Comparison of ENCODE assay signal across 19 cellular contexts in genomic region chr11:22681281-22681812, GRCh38. TPM values are rescaled to one million over a fixed set of nuclear protein-coding genes. Genes with fewer than 3 reads are reported as not detected.
DNase-seq lines count a peak whose midpoint lies in the region; ATAC-seq lines count a peak whose summit lies in the region.
"Had no signal": no experiment of that assay in that cellular context is flagged by ENCODE, and none has a peak within 500 bp of the region (broad histone marks: within the 10 kb centered on the region; RNA-seq: fewer than 3 reads in every experiment).

No MANE protein-coding gene starts in this region.

- peak; percentile 70 for ATAC-seq in GM18873 (IDR thresholded peaks at IDR 0.05; ENCODE audit: low FRiP score, unreplicated experiment)
- ATAC-seq in GM21737 (IDR thresholded peaks at IDR 0.05; ENCODE audit: unreplicated experiment): peak; percentile 64
- ATAC-seq in HG03342 (IDR thresholded peaks at IDR 0.05; ENCODE audit: unreplicated experiment): peak; percentile 58
- peak; percentile 26 for ATAC-seq in left lobe of liver
- ATAC-seq in activated CD8-positive, alpha-beta T cell treated with anti-CD3 and anti-CD28 coated beads, Interleukin-2, amount 10 ng/mL, durations not matched to agents 7 days and 5 days: no peak
- ATAC-seq: right cardiac atrium had no signal

- H3K4me3 Mint-ChIP-seq in T-helper 2 cell treated with Interferon-gamma antibody and Interleukin-4, amounts not matched to agents 5 μg/mL and 100 μg/mL, for 36 hours: no peak overlapping the region
- H3K4me3 Mint-ChIP-seq in activated CD8-positive, alpha-beta T cell treated with anti-CD3 and anti-CD28 coated beads, Interleukin-2, amount 10 ng/mL, durations not matched to agents 7 days and 5 days: no peak overlapping the region
- H3K4me3 Mint-ChIP-seq: activated naive CD8-positive, alpha-beta T cell had no signal

- no peaks in the 10 kb centered on the region for H3K36me3 Mint-ChIP-seq in T-helper 2 cell treated with Interferon-gamma antibody and Interleukin-4, amounts not matched to agents 5 μg/mL and 100 μg/mL, for 36 hours (ENCODE audit: low read depth)
- no peaks in the 10 kb centered on the region for H3K36me3 Mint-ChIP-seq in activated CD8-positive, alpha-beta T cell treated with anti-CD3 and anti-CD28 coated beads, Interleukin-2, amount 10 ng/mL, durations not matched to agents 7 days and 5 days (ENCODE audit: low read depth)
- H3K36me3 Mint-ChIP-seq: activated naive CD8-positive, alpha-beta T cell had no signal

- peaks cover 7% of the 10 kb centered on the region for H3K27me3 Mint-ChIP-seq in T-helper 2 cell treated with Interferon-gamma antibody and Interleukin-4, amounts not matched to agents 5 μg/mL and 100 μg/mL, for 36 hours (ENCODE audit: low read depth)
- H3K27me3 Mint-ChIP-seq in activated CD8-positive, alpha-beta T cell treated with anti-CD3 and anti-CD28 coated beads, Interleukin-2, amount 10 ng/mL, durations not matched to agents 7 days and 5 days (ENCODE audit: low read depth): peaks cover 3% of the 10 kb centered on the region

- no peaks in the 10 kb centered on the region for H3K9me3 Mint-ChIP-seq in T-helper 2 cell treated with Interferon-gamma antibody and Interleukin-4, amounts not matched to agents 5 μg/mL and 100 μg/mL, for 36 hours
- H3K9me3 Mint-ChIP-seq in activated CD8-positive, alpha-beta T cell treated with anti-CD3 and anti-CD28 coated beads, Interleukin-2, amount 10 ng/mL, durations not matched to agents 7 days and 5 days (ENCODE audit: insufficient read depth): no peaks in the 10 kb centered on the region

- CTCF ChIA-PET in activated CD8-positive, alpha-beta T cell treated with anti-CD3 and anti-CD28 coated beads, Interleukin-2, amount 10 ng/mL, durations not matched to agents 7 days and 5 days (lab: Charles Lee): interaction anchor here (1.4 kb wide), 1 partner anchor 107 kb away, joined by 3 read pairs; no protein-coding TSS in a partner anchor

- H3K4me1 Mint-ChIP-seq in T-helper 2 cell treated with Interferon-gamma antibody and Interleukin-4, amounts not matched to agents 5 μg/mL and 100 μg/mL, for 36 hours (ENCODE audit: low read depth): no peaks in the 10 kb centered on the region
- H3K4me1 Mint-ChIP-seq in activated CD8-positive, alpha-beta T cell treated with anti-CD3 and anti-CD28 coated beads, Interleukin-2, amount 10 ng/mL, durations not matched to agents 7 days and 5 days (ENCODE audit: low read depth): no peaks in the 10 kb centered on the region

- POLR2A ChIA-PET in activated CD8-positive, alpha-beta T cell treated with anti-CD3 and anti-CD28 coated beads, Interleukin-2, amount 10 ng/mL, durations not matched to agents 7 days and 5 days (lab: Charles Lee): no interaction called here

- no peak overlapping the region for H3K27ac Mint-ChIP-seq in T-helper 2 cell treated with Interferon-gamma antibody and Interleukin-4, amounts not matched to agents 5 μg/mL and 100 μg/mL, for 36 hours
- no peak overlapping the region for H3K27ac Mint-ChIP-seq in activated CD8-positive, alpha-beta T cell treated with anti-CD3 and anti-CD28 coated beads, Interleukin-2, amount 10 ng/mL, durations not matched to agents 7 days and 5 days
- H3K27ac Mint-ChIP-seq: activated naive CD8-positive, alpha-beta T cell had no signal

- DNase-seq in left lobe of liver (ENCODE audit: low spot score): no peak
- DNase-seq in GM19238 (ENCODE audit: insufficient read length, low spot score): no peak
- DNase-seq in T-helper 2 cell treated with Interferon-gamma antibody and Interleukin-4, amounts not matched to agents 5 μg/mL and 100 μg/mL, for 36 hours (ENCODE audit: low spot score): no peak
- DNase-seq in SKM-1 (lab: John Stamatoyannopoulos, UW; ENCODE audit: unreplicated experiment): no peak
- DNase-seq in activated CD8-positive, alpha-beta T cell treated with anti-CD3 and anti-CD28 coated beads, Interleukin-2, amount 10 ng/mL, durations not matched to agents 7 days and 5 days: no peak
- DNase-seq: activated CD4-positive, alpha-beta T cell treated with anti-CD3 and anti-CD28 coated beads for 4 hours; dermis blood vessel endothelial cell; esophagus squamous epithelium; head of caudate nucleus; Kasumi-1; NCI-H1436; NCI-H446; right cardiac atrium; SJCRH30; stimulated activated CD4-positive, alpha-beta T cell treated with anti-CD3 and anti-CD28 coated beads, Interleukin-1b, Interleukin-23, amount 100 ng/mL, for 48 hours had no signal

RNA-seq across cellular contexts. Expression of gene GAS2, which starts 14.9 kb away (rescaled TPM):
- total RNA-seq in left lobe of liver: 34.2 TPM
- total RNA-seq in activated CD8-positive, alpha-beta T cell treated with anti-CD3 and anti-CD28 coated beads, Interleukin-2, amount 10 ng/mL, durations not matched to agents 7 days and 5 days: 1 to 10 TPM in 1 of 2 experiments, under 1 TPM in 1; 0.89 to 1.5 TPM

RNA-seq across cellular contexts. Expression of gene FANCF, which starts 55.7 kb away (rescaled TPM):
- 4.3 TPM for total RNA-seq in left lobe of liver
- 10 to 100 TPM; 14.6 to 14.7 TPM for total RNA-seq in activated CD8-positive, alpha-beta T cell treated with anti-CD3 and anti-CD28 coated beads, Interleukin-2, amount 10 ng/mL, durations not matched to agents 7 days and 5 days

Comparison
In these comparisons a context has a peak if more than half of its experiments do, and no peak if none do; other contexts are left out.
1. RNA of gene GAS2, which starts 14.9 kb away (total RNA-seq): 34.2 TPM in left lobe of liver (single experiment); 0.89 to 1.5 TPM in activated CD8-positive, alpha-beta T cell treated with anti-CD3 and anti-CD28 coated beads, Interleukin-2, amount 10 ng/mL, durations not matched to agents 7 days and 5 days; every median in the first group is over 10 times any median in the second.